ENCODE assay signal across 21 cellular contexts in the genomic region with DNA sequence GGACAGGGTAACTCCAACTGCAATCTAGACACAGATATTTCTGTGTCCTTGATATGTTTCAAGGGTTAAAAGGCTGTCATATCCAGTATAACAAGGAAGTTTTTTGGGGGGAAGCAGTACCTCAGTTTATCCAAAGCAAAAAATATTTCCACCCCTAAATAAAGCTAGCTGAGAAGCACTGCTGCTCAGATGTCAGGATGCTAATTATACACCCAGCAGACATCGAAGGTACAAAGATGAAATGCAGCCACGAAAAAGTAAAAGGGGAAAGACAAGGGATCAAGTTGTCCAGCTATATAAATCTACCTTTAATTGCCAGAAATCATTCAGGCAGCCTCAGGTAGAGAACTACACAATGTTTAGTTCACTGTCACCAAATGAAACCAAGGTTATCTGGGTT. TPM values are rescaled to one million over a fixed set of nuclear protein-coding genes. Genes with fewer than 3 reads are reported as not detected.
A peak's percentile ranks its signal among the peaks of the same experiment; 100 is the strongest.
DNase-seq lines count a peak whose midpoint lies in the region; ATAC-seq, FAIRE-seq and TF ChIP-seq lines count a peak whose summit lies in the region.
"Had no signal": no experiment of that assay in that cellular context is flagged by ENCODE, and none has a peak within 500 bp of the region (broad histone marks: within the 10 kb centered on the region; RNA-seq: fewer than 3 reads in every experiment).

No MANE protein-coding gene starts in this region.

- no peak overlapping the region for H4K8ac ChIP-seq in neuronal stem cell (ENCODE audit: low read depth, low read length)

- H3K36me3 Mint-ChIP-seq in activated naive CD4-positive, alpha-beta T cell treated with anti-CD3 and anti-CD28 coated beads, Interleukin-2, amount 50 U/mL, for 72 hours = no peaks in the 10 kb centered on the region

- no peak overlapping the region for H4K91ac ChIP-seq in neuronal stem cell (ENCODE audit: low read depth, low read length, poor library complexity)

- H2BK120ac ChIP-seq in neuronal stem cell (ENCODE audit: low read depth, low read length) = no peak overlapping the region

- H3K27ac Mint-ChIP-seq in activated naive CD4-positive, alpha-beta T cell treated with anti-CD3 and anti-CD28 coated beads, Interleukin-2, amount 50 U/mL, for 72 hours = no peak overlapping the region
- H3K27ac Mint-ChIP-seq: B cell; CD4-positive, alpha-beta T cell; CD8-positive, alpha-beta T cell had no signal

- H3K4me1 ChIP-seq in cardiac muscle cell (ENCODE audit: low read depth) (peaks cover 29% of the 10 kb centered on the region), psoas muscle (peaks cover 32% of the 10 kb centered on the region), skeletal muscle tissue (ENCODE audit: control insufficient read depth in 3 of 3, insufficient read depth in 3 of 3, low read length in 3 of 3) (peaks cover 2 to 28% (median 15%) of the 10 kb centered on the region in 3 donors), neuronal stem cell (ENCODE audit: control insufficient read depth in 2 of 2, insufficient read depth in 1 of 2, low read depth in 1 of 2, low read length in 2 of 2) (peaks cover 3 to 12% of the 10 kb centered on the region in 2 donors)
- H3K4me1 ChIP-seq: A549; BLaER1 treated with 17β-estradiol and CSF1 and Interleukin-3, amounts not matched to agents 10 nM and 100 nM; Caco-2 had no signal

- no peaks in the 10 kb centered on the region for H3K27me3 ChIP-seq in cardiac muscle cell
- no peaks in the 10 kb centered on the region for H3K27me3 ChIP-seq in psoas muscle (ENCODE audit: insufficient read depth in 3 of 3, low read length in 2 of 3)
- no peaks in the 10 kb centered on the region for H3K27me3 ChIP-seq in skeletal muscle tissue (ENCODE audit: control insufficient read depth in 3 of 3, insufficient read depth in 3 of 3, low read length in 3 of 3)
- peaks cover 0 to 2% (median 0%) of the 10 kb centered on the region in 3 experiments for H3K27me3 ChIP-seq in neuronal stem cell (ENCODE audit: control insufficient read depth in 3 of 3, insufficient read depth in 3 of 3, low read depth in 1 of 3, low read length in 3 of 3)
- H3K27me3 ChIP-seq: BLaER1 treated with 17β-estradiol and CSF1 and Interleukin-3, amounts not matched to agents 10 nM and 100 nM had no signal

- no peaks in the 10 kb centered on the region for H3K79me1 ChIP-seq in neuronal stem cell (ENCODE audit: low read depth, low read length)

- H3K9me3 ChIP-seq in cardiac muscle cell (ENCODE audit: low read depth) (no peaks in the 10 kb centered on the region), psoas muscle (no peaks in the 10 kb centered on the region), skeletal muscle tissue (ENCODE audit: control insufficient read depth in 3 of 3, low read length in 3 of 3) (no peaks in the 10 kb centered on the region), neuronal stem cell (replicated peaks in 1 of 2; ENCODE audit: control insufficient read depth in 2 of 2, insufficient read depth in 1 of 2, low read depth in 1 of 2, low read length in 2 of 2) (peaks cover 2 to 7% of the 10 kb centered on the region in 2 donors)
- H3K9me3 ChIP-seq: A549, Caco-2 had no signal

- H2BK15ac ChIP-seq in neuronal stem cell (ENCODE audit: low read length) = no peak overlapping the region

- H2BK12ac ChIP-seq in neuronal stem cell (ENCODE audit: low read length) = no peak overlapping the region

- no peaks in the 10 kb centered on the region for H3K9me3 Mint-ChIP-seq in activated naive CD4-positive, alpha-beta T cell treated with anti-CD3 and anti-CD28 coated beads, Interleukin-2, amount 50 U/mL, for 72 hours
- H3K9me3 Mint-ChIP-seq: CD8-positive, alpha-beta T cell had no signal

- no peak overlapping the region for H3K4me2 ChIP-seq in neuronal stem cell (ENCODE audit: insufficient read depth, low read length, poor library complexity, severe bottlenecking)
- H3K4me2 ChIP-seq: A549; BLaER1 treated with 17β-estradiol and CSF1 and Interleukin-3, amounts not matched to agents 10 nM and 100 nM had no signal

- no peak overlapping the region for H2AFZ ChIP-seq in neuronal stem cell (ENCODE audit: low read length)

- H2BK5ac ChIP-seq in neuronal stem cell (ENCODE audit: low read length) = no peak overlapping the region

- H3K23ac ChIP-seq in neuronal stem cell (ENCODE audit: low read depth, low read length, poor library complexity) = no peak overlapping the region

- ATAC-seq in left cardiac atrium (no peak), psoas muscle (peak in 2 of 4 donors; percentile 32 to 58)
- no peak for ATAC-seq in activated naive CD4-positive, alpha-beta T cell treated with anti-CD3 and anti-CD28 coated beads, Interleukin-2, amount 50 U/mL, for 72 hours
- ATAC-seq: A549; CD8-positive, alpha-beta T cell had no signal

- no peak overlapping the region for H3K14ac ChIP-seq in neuronal stem cell (ENCODE audit: low read length)

- 13 to 20% (median 16%) methylated on average over 2 of the region's 2 CpGs for WGBS in psoas muscle, 3 donors
- no CpG with 5 or more reads among the region's 2 CpGs for WGBS in neuronal stem cell (ENCODE audit: extremely low coverage in 2 of 2, insufficient read length in 2 of 2, insufficient replicate concordance in 1 of 2), 2 donors

- H3K9ac ChIP-seq in skeletal muscle tissue (ENCODE audit: low read depth in 1 of 3, low read length in 3 of 3) (no peak overlapping the region), neuronal stem cell (ENCODE audit: low read depth, low read length, poor library complexity) (no peak overlapping the region)
- H3K9ac ChIP-seq: BLaER1 treated with 17β-estradiol and CSF1 and Interleukin-3, amounts not matched to agents 10 nM and 100 nM had no signal

- H3K18ac ChIP-seq in neuronal stem cell (ENCODE audit: low read length) = no peak overlapping the region

- H3K27ac ChIP-seq in cardiac muscle cell (peak overlapping the region; percentile 67), psoas muscle (peak overlapping the region; percentile 51), skeletal muscle tissue (ENCODE audit: low read depth, low read length) (peak overlapping the region; percentile 57), neuronal stem cell (replicated peaks; ENCODE audit: low read length) (no peak overlapping the region)
- H3K27ac ChIP-seq: 22Rv1; A549; BLaER1 treated with 17β-estradiol and CSF1 and Interleukin-3, amounts not matched to agents 10 nM and 100 nM; C4-2B had no signal

- intact Hi-C loops in left cardiac atrium (cut with DNase I) (no loop called here), psoas muscle (cut with DNase I) (loop anchor here in 1 of 2 donors (5.0 kb wide), 1 partner anchor 33 kb away; no protein-coding TSS in a partner anchor)

- H2AK5ac ChIP-seq in neuronal stem cell (ENCODE audit: low read depth, low read length) = no peak overlapping the region

- H3K4me3 ChIP-seq in cardiac muscle cell (no peak overlapping the region), psoas muscle (no peak overlapping the region), skeletal muscle tissue (ENCODE audit: low read length in 3 of 3) (peak overlapping the region in 2 of 3 donors; percentile 8 to 11), neuronal stem cell (ENCODE audit: low read length in 2 of 2) (no peak overlapping the region)
- H3K4me3 ChIP-seq: A549; BLaER1 treated with 17β-estradiol and CSF1 and Interleukin-3, amounts not matched to agents 10 nM and 100 nM had no signal

- FAIRE-seq in GM12892 (lab: Jason Lieb, UNC) = peak; percentile 5
- FAIRE-seq: A549, G401.6, GM18507 had no signal

- TF ChIP-seq POLR2A in GM12892 (IDR thresholded peaks at IDR 0.05; ENCODE audit: low read depth, low read length) = no peak

- TF ChIP-seq CTCF in cardiac muscle cell (IDR thresholded peaks at IDR 0.05; ENCODE audit: low read depth, low read length) = no peak
- no peak for TF ChIP-seq CTCF in psoas muscle (IDR thresholded peaks at IDR 0.05)

- H3K36me3 ChIP-seq in cardiac muscle cell = no peaks in the 10 kb centered on the region
- H3K36me3 ChIP-seq in psoas muscle (ENCODE audit: insufficient read depth in 1 of 2, low read depth in 1 of 2) = no peaks in the 10 kb centered on the region
- no peaks in the 10 kb centered on the region for H3K36me3 ChIP-seq in skeletal muscle tissue (ENCODE audit: control insufficient read depth in 3 of 3, insufficient read depth in 3 of 3, low read length in 3 of 3)
- H3K36me3 ChIP-seq in neuronal stem cell (replicated peaks in 1 of 2; ENCODE audit: control insufficient read depth in 2 of 2, insufficient read depth in 2 of 2, low read length in 2 of 2) = no peaks in the 10 kb centered on the region

- H3K4ac ChIP-seq in neuronal stem cell (ENCODE audit: low read length) = no peak overlapping the region

- no peak for DNase-seq in cardiac muscle cell (ENCODE audit: low read depth in 1 of 2, low spot score in 1 of 2)
- DNase-seq in left cardiac atrium = no peak
- DNase-seq in GM12892 (ENCODE audit: insufficient read length) = no peak
- DNase-seq in psoas muscle = no peak
- no peak for DNase-seq in neuronal stem cell (ENCODE audit: low spot score)
- no peak for DNase-seq in activated naive CD4-positive, alpha-beta T cell treated with anti-CD3 and anti-CD28 coated beads, Interleukin-2, amount 50 U/mL, for 72 hours (ENCODE audit: low spot score in 2 of 2)
- DNase-seq: AML-193; Caco-2; Calu3; CD4-positive, alpha-beta T cell; CD8-positive, alpha-beta T cell; DMS79 treated with DMSO at 0.1 percent for 48 hours; GF-D8 had no signal

RNA-seq across cellular contexts. Expression of gene ELAC1, which starts 26.2 kb away (rescaled TPM):
- total RNA-seq in cardiac muscle cell (5.6 and 5.8 TPM in 2 replicates), left cardiac atrium (1 to 10 TPM; 4.3 to 5.3 TPM), psoas muscle (1 to 10 TPM; 2.8 to 5.4 (median 3.8) TPM), skeletal muscle tissue (6.3 TPM)
- polyA plus RNA-seq in cardiac muscle cell (9.6 and 12.1 TPM in 2 replicates), psoas muscle (1 to 10 TPM; 1.6 to 4.2 (median 1.7) TPM)
- 7.5 TPM for polyA plus RNA-seq in GM12892 (2012; ENCODE audit: missing spikeins)
- 5.8 TPM for polyA plus RNA-seq in neuronal stem cell (2013, experiment 1 of 2)
- polyA plus RNA-seq in neuronal stem cell (2013, experiment 2 of 2) = 6.0 TPM
- total RNA-seq in activated naive CD4-positive, alpha-beta T cell treated with anti-CD3 and anti-CD28 coated beads, Interleukin-2, amount 50 U/mL, for 72 hours = 1 to 10 TPM; 1.0 to 5.1 TPM

RNA-seq across cellular contexts. Expression of gene SMAD4, which starts 36.0 kb away (rescaled TPM):
- 69.4 and 72.4 TPM in 2 replicates for total RNA-seq in cardiac muscle cell
- 75.5 and 90.0 TPM in 2 replicates for polyA plus RNA-seq in cardiac muscle cell
- 10 to 100 TPM; 77.1 to 87.9 TPM for total RNA-seq in left cardiac atrium
- polyA plus RNA-seq in GM12892 (2012; ENCODE audit: missing spikeins) = 44.2 TPM
- total RNA-seq in psoas muscle = 100 to 1,000 TPM in 2 of 4 donors, 10 to 100 TPM in 2; 92.7 to 128 (median 112) TPM
- 10 to 100 TPM; 35.6 to 80.8 (median 39.3) TPM for polyA plus RNA-seq in psoas muscle
- total RNA-seq in skeletal muscle tissue = 52.2 TPM
- polyA plus RNA-seq in neuronal stem cell (2013, experiment 1 of 2) = 75.0 TPM
- polyA plus RNA-seq in neuronal stem cell (2013, experiment 2 of 2) = 79.4 TPM
- total RNA-seq in activated naive CD4-positive, alpha-beta T cell treated with anti-CD3 and anti-CD28 coated beads, Interleukin-2, amount 50 U/mL, for 72 hours = 10 to 100 TPM; 86.7 to 90.0 TPM

Comparison
In these comparisons a context has a peak if more than half of its experiments do, and no peak if none do; other contexts are left out.
1. H3K4me3 ChIP-seq: peak in skeletal muscle tissue (2 of 3); none in cardiac muscle cell (single experiment), psoas muscle (single experiment) and neuronal stem cell (0 of 2).